Comparison of ENCODE assay signal across 8 cellular contexts in genomic region chr2:170817247-170817998, GRCh38. TPM values are rescaled to one million over a fixed set of nuclear protein-coding genes. Genes with fewer than 3 reads are reported as not detected.
DNase-seq lines count a peak whose midpoint lies in the region; ATAC-seq and TF ChIP-seq lines count a peak whose summit lies in the region.

No MANE protein-coding gene starts in this region.

- H3K4me1 ChIP-seq in heart right ventricle, result peaks cover 38 to 89% (median 69%) of the 10 kb centered on the region in 9 donors

- no peak for DNase-seq in heart right ventricle
- no peak for DNase-seq in cardiac septum (ENCODE audit: low spot score)
- DNase-seq in NCI-H774 (lab: John Stamatoyannopoulos, UW), result peak; percentile 50
- peak; percentile 27 for DNase-seq in cerebellar cortex (ENCODE audit: low spot score)
- DNase-seq in mesothelial cell of epicardium (ENCODE audit: low spot score in 2 of 2, unreplicated experiment in 2 of 2), result no peak
- no peak for DNase-seq in NCI-H1930 (lab: John Stamatoyannopoulos, UW)

- H3K36me3 Mint-ChIP-seq in mesothelial cell of epicardium, result no peaks in the 10 kb centered on the region

- peak overlapping the region; percentile 18 to 56 (median 44) for H3K4me3 ChIP-seq in heart right ventricle

- H3K36me3 ChIP-seq in heart right ventricle, result no peaks in the 10 kb centered on the region

- peaks cover 100% of the 10 kb centered on the region for H3K27me3 Mint-ChIP-seq in mesothelial cell of epicardium (ENCODE audit: low read depth)

- no peaks in the 10 kb centered on the region for H3K9me3 ChIP-seq in heart right ventricle

- peak overlapping the region; percentile 62 for H3K4me3 Mint-ChIP-seq in mesothelial cell of epicardium

- peaks cover 54 to 100% (median 96%) of the 10 kb centered on the region in 7 donors for H3K27me3 ChIP-seq in heart right ventricle

- TF ChIP-seq CTCF in heart right ventricle (IDR thresholded peaks at IDR 0.05) (no peak), mesothelial cell of epicardium (IDR thresholded peaks at IDR 0.05; ENCODE audit: unreplicated experiment) (no peak)

- no peak overlapping the region for H3K27ac ChIP-seq in heart right ventricle

- ATAC-seq in heart right ventricle, result no peak
- no peak for ATAC-seq in HG02678 (IDR thresholded peaks at IDR 0.05; ENCODE audit: unreplicated experiment)
- no peak for ATAC-seq in HG03135 (IDR thresholded peaks at IDR 0.05; ENCODE audit: unreplicated experiment)

- no peaks in the 10 kb centered on the region for H3K9me3 Mint-ChIP-seq in mesothelial cell of epicardium

- intact Hi-C loops in heart right ventricle (cut with DNase I) (loop anchor here in 9 of 10 donors (5.0 to 10.0 kb wide), 6 partner anchors 103 to 873 kb away; partner anchors contain the start of gene SP5 (in 1 of the 9)), cardiac septum (cut with DNase I) (loop anchor here (10.0 kb wide), 1 partner anchor 583 kb away; no protein-coding TSS in a partner anchor)

- peaks cover 48% of the 10 kb centered on the region for H3K4me1 Mint-ChIP-seq in mesothelial cell of epicardium

- WGBS in heart right ventricle, 2 donors, result 0 to 1% methylated on average over 58 to 59 of the region's 59 CpGs

- no peak overlapping the region for H3K27ac Mint-ChIP-seq in mesothelial cell of epicardium

RNA-seq across cellular contexts. Expression of gene GAD1, which starts 0.7 kb away (rescaled TPM):
- total RNA-seq in heart right ventricle (under 1 TPM in 1 of 10 donors, not detected in 9; 0.13 TPM), cardiac septum (0.46 TPM), mesothelial cell of epicardium (0.20 to 0.34 TPM (median 0.31 TPM) in 3 replicates)
- under 1 TPM; 0.03 to 0.15 TPM for polyA plus RNA-seq in heart right ventricle

RNA-seq across cellular contexts. Expression of gene ERICH2, which starts 47.2 kb away (rescaled TPM):
- 1 to 10 TPM in 7 of 10 donors, under 1 TPM in 3; 0.46 to 2.3 (median 1.5) TPM for total RNA-seq in heart right ventricle
- under 1 TPM; 0.45 to 0.66 TPM for polyA plus RNA-seq in heart right ventricle
- total RNA-seq in cardiac septum, result 1.7 TPM
- 0.47 to 1.1 TPM (median 0.94 TPM) in 3 replicates for total RNA-seq in mesothelial cell of epicardium

Comparison
In these comparisons a context has a peak if more than half of its experiments do, and no peak if none do; other contexts are left out.
1. DNase-seq: peak in NCI-H774 (single experiment) and cerebellar cortex (single experiment); none in heart right ventricle (0 of 2), cardiac septum (single experiment), mesothelial cell of epicardium (0 of 2) and NCI-H1930 (0 of 2).